In genomic region chr6:91029211-91029610, GRCh38 we compare ENCODE assay signal across 1 cellular context.
TF ChIP-seq lines count a peak whose summit lies in the region.

No MANE protein-coding gene starts in this region.

TF ChIP-seq in HEK293, 187 proteins besides CTCF, POLR2A, EP300 and RAD21 (continued from another document and continues in another):
- TF ChIP-seq ZNF174 (tag by site-specific recombination; IDR thresholded peaks at IDR 0.05) (no peak), ZNF792 (tag by site-specific recombination; IDR thresholded peaks at IDR 0.05) (no peak), ZNF362 (tag by site-specific recombination; IDR thresholded peaks at IDR 0.05) (no peak), ZNF596 (tag by site-specific recombination; IDR thresholded peaks at IDR 0.05) (no peak), IKZF3 (tag by site-specific recombination; IDR thresholded peaks at IDR 0.05) (peak; percentile 39; the same call in 1 of the 2 replicates), INSM2 (tag by site-specific recombination; IDR thresholded peaks at IDR 0.05) (no peak), GLIS1 (tag by site-specific recombination; IDR thresholded peaks at IDR 0.05) (no peak), ZNF664 (tag by site-specific recombination; IDR thresholded peaks at IDR 0.05) (no peak), ZNF610 (tag by site-specific recombination; IDR thresholded peaks at IDR 0.05; ENCODE audit: borderline replicate concordance) (no peak), REPIN1 (tag by site-specific recombination; IDR thresholded peaks at IDR 0.05; ENCODE audit: low read depth) (no peak), ZXDB (tag by site-specific recombination; IDR thresholded peaks at IDR 0.05) (no peak; the same call in 1 of the 2 replicates), ZSCAN18 (tag by site-specific recombination; IDR thresholded peaks at IDR 0.05) (no peak), ZBTB17 (tag by site-specific recombination; IDR thresholded peaks at IDR 0.05) (0 out of 2 replicates have a peak, but pooled peaks have one; percentile 25), ZBTB20 (tag by site-specific recombination; IDR thresholded peaks at IDR 0.05) (peak; percentile 87), ZNF2 (tag by site-specific recombination; IDR thresholded peaks at IDR 0.05) (no peak), ZNF433 (tag by site-specific recombination; IDR thresholded peaks at IDR 0.05; ENCODE audit: low read depth) (no peak), KLF17 (tag by site-specific recombination; IDR thresholded peaks at IDR 0.05) (no peak), ZNF366 (tag by site-specific recombination; conservative IDR thresholded peaks at IDR 0.05) (peak; percentile 44), ZNF747 (tag by site-specific recombination; IDR thresholded peaks at IDR 0.05) (no peak), ZNF660 (tag by site-specific recombination; IDR thresholded peaks at IDR 0.05) (peak; percentile 31; the same call in 1 of the 2 replicates), ZNF398 (tag by site-specific recombination; IDR thresholded peaks at IDR 0.05) (peak; percentile 17; the same call in 1 of the 2 replicates), MZF1 (tag by site-specific recombination; IDR thresholded peaks at IDR 0.05; ENCODE audit: borderline replicate concordance) (peak; percentile 80), ZNF530 (tag by site-specific recombination; IDR thresholded peaks at IDR 0.05; ENCODE audit: low read depth) (no peak), ZNF211 (tag by site-specific recombination; IDR thresholded peaks at IDR 0.05; ENCODE audit: low read depth) (no peak), ZIC2 (tag by site-specific recombination; IDR thresholded peaks at IDR 0.05) (no peak), ZNF24 (tag by site-specific recombination; IDR thresholded peaks at IDR 0.05) (no peak), SCRT2 (tag by site-specific recombination; IDR thresholded peaks at IDR 0.05) (no peak), ATF2 (tag by site-specific recombination; IDR thresholded peaks at IDR 0.05; ENCODE audit: low read depth) (no peak), ZNF580 (tag by site-specific recombination; IDR thresholded peaks at IDR 0.05) (0 out of 2 replicates have a peak, but pooled peaks have one; percentile 18), ZBTB11 (tag by site-specific recombination; conservative IDR thresholded peaks at IDR 0.05; ENCODE audit: low read depth) (no peak), HOXC10 (CRISPR knock-in tag; IDR thresholded peaks at IDR 0.05) (no peak), ZNF843 (tag by site-specific recombination; IDR thresholded peaks at IDR 0.05) (peak; percentile 42; the same call in 1 of the 2 replicates), FEZF1 (tag by site-specific recombination; IDR thresholded peaks at IDR 0.05) (no peak), WT1 (tag by site-specific recombination; IDR thresholded peaks at IDR 0.05) (no peak), MEIS1 (CRISPR knock-in tag; IDR thresholded peaks at IDR 0.05; ENCODE audit: borderline replicate concordance) (no peak), ZNF223 (tag by site-specific recombination; IDR thresholded peaks at IDR 0.05) (no peak), ZNF518A (tag by site-specific recombination; conservative IDR thresholded peaks at IDR 0.05; ENCODE audit: low read depth) (0 out of 2 replicates have a peak, but pooled peaks have one; percentile 21), ZBTB1 (tag by site-specific recombination; IDR thresholded peaks at IDR 0.05) (no peak), ZNF777 (tag by site-specific recombination; IDR thresholded peaks at IDR 0.05; ENCODE audit: borderline replicate concordance) (no peak), ZNF560 (tag by site-specific recombination; IDR thresholded peaks at IDR 0.05; ENCODE audit: borderline replicate concordance) (no peak), KLF8 (tag by site-specific recombination; IDR thresholded peaks at IDR 0.05) (no peak)
